In the genomic region with DNA sequence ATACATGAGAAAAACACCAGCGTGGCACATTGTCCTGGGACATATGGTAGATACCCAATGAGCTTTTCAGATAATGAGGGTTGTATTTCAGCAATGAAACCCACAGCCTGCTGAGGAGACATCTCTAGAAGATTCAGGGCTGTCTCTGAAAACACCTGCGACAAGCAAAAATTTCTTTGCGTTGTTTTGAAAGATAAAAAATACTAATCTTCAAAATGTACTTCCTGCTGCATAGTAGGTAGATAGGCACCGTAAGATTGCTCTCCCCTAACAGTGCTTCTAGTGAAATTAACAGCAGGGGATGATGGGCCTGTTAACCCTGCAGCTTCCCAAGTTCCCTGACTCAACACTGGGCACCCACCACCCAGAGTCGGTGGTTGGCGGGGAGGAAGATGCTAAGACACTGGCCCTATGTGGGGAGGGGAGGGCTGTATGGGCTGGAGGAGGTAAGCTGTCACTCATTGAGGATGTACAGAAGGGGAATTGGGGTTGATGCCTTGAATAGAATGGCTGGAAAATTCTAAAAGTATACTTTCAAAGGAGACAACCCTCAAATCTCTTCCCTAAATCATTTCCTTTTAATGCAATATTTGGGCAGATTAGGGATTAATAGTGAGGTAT, we compare ENCODE assay signal across 21 cellular contexts. TPM values are rescaled to one million over a fixed set of nuclear protein-coding genes. Genes with fewer than 3 reads are reported as not detected.
DNase-seq lines count a peak whose midpoint lies in the region; ATAC-seq and TF ChIP-seq lines count a peak whose summit lies in the region.
"Had no signal": no experiment of that assay in that cellular context is flagged by ENCODE, and none has a peak within 500 bp of the region (broad histone marks: within the 10 kb centered on the region; RNA-seq: fewer than 3 reads in every experiment).

No MANE protein-coding gene starts in this region.

- H3K4me1 Mint-ChIP-seq in activated CD8-positive, alpha-beta memory T cell treated with anti-CD3 and anti-CD28 coated beads, Interleukin-2, amount 10 ng/mL, durations not matched to agents 7 days and 5 days = peaks cover 16% of the 10 kb centered on the region
- peaks cover 48 to 88% (median 59%) of the 10 kb centered on the region in 4 donors for H3K4me1 Mint-ChIP-seq in CD4-positive, alpha-beta memory T cell

- no peaks in the 10 kb centered on the region for H3K9me3 ChIP-seq in CD4-positive, alpha-beta memory T cell (ENCODE audit: control insufficient read depth in 1 of 2, low read length in 2 of 2)
- H3K9me3 ChIP-seq in esophagus squamous epithelium = no peaks in the 10 kb centered on the region
- H3K9me3 ChIP-seq in spleen = peaks cover 0 to 10% (median 6%) of the 10 kb centered on the region in 8 donors
- H3K9me3 ChIP-seq: testis had no signal

- H3K27ac Mint-ChIP-seq in activated CD8-positive, alpha-beta memory T cell treated with anti-CD3 and anti-CD28 coated beads, Interleukin-2, amount 10 ng/mL, durations not matched to agents 7 days and 5 days = no peak overlapping the region
- H3K27ac Mint-ChIP-seq in CD4-positive, alpha-beta memory T cell = peak overlapping the region; percentile 80 to 97 (median 89)

- TF ChIP-seq CTCF in esophagus squamous epithelium (IDR thresholded peaks at IDR 0.05) = no peak
- TF ChIP-seq CTCF in spleen (IDR thresholded peaks at IDR 0.05 in 8 of 11, conservative IDR thresholded peaks at IDR 0.05 in 3 of 11) = no peak

- WGBS in esophagus squamous epithelium, 2 donors = 83 to 95% methylated on average over 6 of the region's 6 CpGs
- WGBS in spleen, 5 donors = 64 to 80% (median 76%) methylated on average over 6 of the region's 6 CpGs

- peaks cover 69% of the 10 kb centered on the region for H3K4me1 ChIP-seq in CD4-positive, alpha-beta memory T cell (ENCODE audit: insufficient read depth, low read length)
- peaks cover 0 to 36% (median 6%) of the 10 kb centered on the region in 3 donors for H3K4me1 ChIP-seq in esophagus squamous epithelium
- peaks cover 13 to 52% (median 31%) of the 10 kb centered on the region in 6 donors for H3K4me1 ChIP-seq in spleen

- CTCF ChIA-PET in activated CD8-positive, alpha-beta memory T cell treated with anti-CD3 and anti-CD28 coated beads, Interleukin-2, amount 10 ng/mL, durations not matched to agents 7 days and 5 days (lab: Charles Lee) = interaction anchor here (2.3 kb wide), 1 partner anchor 17 kb away, joined by 7 read pairs; no protein-coding TSS in a partner anchor
- CTCF ChIA-PET in CD4-positive, alpha-beta memory T cell (lab: Charles Lee; ENCODE audit: partially characterized antibody) = interaction anchor here (2.1 to 6.6 kb wide), 3 partner anchors 8 to 17 kb away, joined by 4 to 46 read pairs (median 15); partner anchors contain the start of gene ZFP36L1

- no peak overlapping the region for H3K4me3 Mint-ChIP-seq in activated CD8-positive, alpha-beta memory T cell treated with anti-CD3 and anti-CD28 coated beads, Interleukin-2, amount 10 ng/mL, durations not matched to agents 7 days and 5 days
- H3K4me3 Mint-ChIP-seq in CD4-positive, alpha-beta memory T cell = peak overlapping the region in 7 of 8 donors; percentile 2 to 72 (median 51)
- H3K4me3 Mint-ChIP-seq: CD8-positive, alpha-beta memory T cell had no signal

- peak overlapping the region; percentile 16 for H3K27ac ChIP-seq in CD4-positive, alpha-beta memory T cell (ENCODE audit: low read depth, low read length)
- H3K27ac ChIP-seq in esophagus squamous epithelium (peak overlapping the region in 3 of 4 donors; percentile 47 to 63 (median 49)), spleen (peak overlapping the region; percentile 30 to 87 (median 83))
- H3K27ac ChIP-seq: SJSA1 had no signal

- no peak for ATAC-seq in activated CD8-positive, alpha-beta memory T cell treated with anti-CD3 and anti-CD28 coated beads, Interleukin-2, amount 10 ng/mL, durations not matched to agents 7 days and 5 days
- ATAC-seq: GM12878, left lobe of liver, Panc1 had no signal

- H3K36me3 ChIP-seq in CD4-positive, alpha-beta memory T cell (ENCODE audit: insufficient read depth, low read length) = no peaks in the 10 kb centered on the region
- H3K36me3 ChIP-seq in esophagus squamous epithelium (no peaks in the 10 kb centered on the region), spleen (no peaks in the 10 kb centered on the region)
- H3K36me3 ChIP-seq: SJSA1 had no signal

- no peak overlapping the region for H3K4me3 ChIP-seq in CD4-positive, alpha-beta memory T cell (ENCODE audit: low read length in 2 of 2)
- H3K4me3 ChIP-seq in esophagus squamous epithelium (no peak overlapping the region), spleen (no peak overlapping the region)
- H3K4me3 ChIP-seq: GM12878, SJSA1, testis had no signal

- TF ChIP-seq POLR2A in esophagus squamous epithelium (IDR thresholded peaks at IDR 0.05) (no peak), spleen (IDR thresholded peaks at IDR 0.05) (no peak)

- no peaks in the 10 kb centered on the region for H3K27me3 ChIP-seq in CD4-positive, alpha-beta memory T cell (ENCODE audit: insufficient read depth, low read length)
- H3K27me3 ChIP-seq in esophagus squamous epithelium (no peaks in the 10 kb centered on the region), spleen (replicated peaks in 1 of 7) (no peaks in the 10 kb centered on the region)
- H3K27me3 ChIP-seq: SJSA1, testis had no signal

- peak; percentile 56 for DNase-seq in activated CD8-positive, alpha-beta memory T cell treated with anti-CD3 and anti-CD28 coated beads for 24 hours
- no peak for DNase-seq in activated CD8-positive, alpha-beta memory T cell treated with anti-CD3 and anti-CD28 coated beads, Interleukin-2, amount 10 ng/mL, durations not matched to agents 7 days and 5 days
- peak in 2 of 5 donors; percentile 29 to 33 for DNase-seq in CD4-positive, alpha-beta memory T cell
- DNase-seq in esophagus squamous epithelium (lab: John Stamatoyannopoulos, UW) (no peak), spleen (no peak), 8988T (no peak)
- no peak for DNase-seq in stimulated activated CD4-positive, alpha-beta T cell treated with anti-CD3 and anti-CD28 coated beads, Interleukin-12 subunit alpha, Interleukin-12 subunit beta, amount 100 ng/mL, for 4 hours
- no peak for DNase-seq in stimulated activated CD4-positive, alpha-beta T cell treated with anti-CD3 and anti-CD28 coated beads, Interleukin-4, amount 100 ng/mL, for 1 hour
- DNase-seq: activated naive CD4-positive, alpha-beta T cell treated with Interleukin-2 at 50 U/mL for 16 hours; cerebellar nuclear complex; effector CD4-positive, alpha-beta T cell; NCI-H1092; NCI-H2029; stimulated activated CD4-positive, alpha-beta T cell treated with anti-CD3 and anti-CD28 coated beads, Interleukin-15, amount 100 ng/mL, for 24 hours; T-helper 9 cell; testis had no signal

- H3K9me3 Mint-ChIP-seq in activated CD8-positive, alpha-beta memory T cell treated with anti-CD3 and anti-CD28 coated beads, Interleukin-2, amount 10 ng/mL, durations not matched to agents 7 days and 5 days (ENCODE audit: low read depth) = peaks cover 3% of the 10 kb centered on the region
- peaks cover 0 to 5% (median 0%) of the 10 kb centered on the region in 8 donors for H3K9me3 Mint-ChIP-seq in CD4-positive, alpha-beta memory T cell
- H3K9me3 Mint-ChIP-seq: CD8-positive, alpha-beta memory T cell had no signal

- POLR2A ChIA-PET in CD4-positive, alpha-beta memory T cell (lab: Charles Lee; ENCODE audit: partially characterized antibody) = interaction anchor here (1.0 to 28.0 kb wide), 14 partner anchors 10 to 489 kb away, joined by 3 to 997 read pairs (median 6); partner anchors contain the start of gene ZFP36L1

- intact Hi-C loops in CD4-positive, alpha-beta memory T cell (cut with micrococcal nuclease) = no loop called here
- intact Hi-C loops in esophagus squamous epithelium (cut with DNase I) = loop anchor here (10.0 kb wide), 1 partner anchor 58 kb away; no protein-coding TSS in a partner anchor
- intact Hi-C loops in spleen (cut with DNase I; ENCODE audit: low total_unique reads) = no loop called here

- H3K27me3 Mint-ChIP-seq in activated CD8-positive, alpha-beta memory T cell treated with anti-CD3 and anti-CD28 coated beads, Interleukin-2, amount 10 ng/mL, durations not matched to agents 7 days and 5 days = no peaks in the 10 kb centered on the region
- no peaks in the 10 kb centered on the region for H3K27me3 Mint-ChIP-seq in CD4-positive, alpha-beta memory T cell
- H3K27me3 Mint-ChIP-seq: CD8-positive, alpha-beta memory T cell had no signal

- H3K36me3 Mint-ChIP-seq in activated CD8-positive, alpha-beta memory T cell treated with anti-CD3 and anti-CD28 coated beads, Interleukin-2, amount 10 ng/mL, durations not matched to agents 7 days and 5 days = peaks cover 8% of the 10 kb centered on the region
- peaks cover 0 to 2% of the 10 kb centered on the region in 2 donors for H3K36me3 Mint-ChIP-seq in CD4-positive, alpha-beta memory T cell

RNA-seq across cellular contexts. Expression of gene ZFP36L1, which starts 20.0 kb away (rescaled TPM):
- 10 to 100 TPM; 53.6 to 85.6 TPM for total RNA-seq in activated CD8-positive, alpha-beta memory T cell treated with anti-CD3 and anti-CD28 coated beads, Interleukin-2, amount 10 ng/mL, durations not matched to agents 7 days and 5 days
- 100 to 1,000 TPM; 227 to 242 TPM for total RNA-seq in CD4-positive, alpha-beta memory T cell
- polyA plus RNA-seq in CD4-positive, alpha-beta memory T cell = 100 to 1,000 TPM in 1 of 2 donors, 10 to 100 TPM in 1; 60.3 to 127 TPM
- total RNA-seq in esophagus squamous epithelium (100 to 1,000 TPM in 3 of 4 donors, 10 to 100 TPM in 1; 75.4 to 364 (median 152) TPM), spleen (100 to 1,000 TPM; 274 to 443 (median 324) TPM)
- polyA plus RNA-seq in spleen = 100 to 1,000 TPM in 1 of 3 donors, 10 to 100 TPM in 2; 65.7 to 106 (median 92.4) TPM

Comparison
In these comparisons a context has a peak if more than half of its experiments do, and no peak if none do; other contexts are left out.
1. H3K27ac ChIP-seq: peak in every context shown above with its lines; median percentile 83 in spleen; 49 in esophagus squamous epithelium; 16 in CD4-positive, alpha-beta memory T cell.